Comparison of ENCODE assay signal across 9 cellular contexts in genomic region chr1:10724052-10724494, GRCh38.
DNase-seq lines count a peak whose midpoint lies in the region; ATAC-seq, FAIRE-seq and TF ChIP-seq lines count a peak whose summit lies in the region.
"Had no signal": no experiment of that assay in that cellular context is flagged by ENCODE, and none has a peak within 500 bp of the region (broad histone marks: within the 10 kb centered on the region; RNA-seq: fewer than 3 reads in every experiment).

No MANE protein-coding gene starts in this region.

- DNase-seq in H54 (ENCODE audit: insufficient read length, low spot score), result peak; percentile 54
- peak; percentile 74 to 88 for DNase-seq in NCI-H524 (lab: John Stamatoyannopoulos, UW)
- peak; percentile 39 for DNase-seq in fibroblast of the aortic adventitia (ENCODE audit: low read depth)
- DNase-seq in gastrocnemius medialis, result peak; percentile 87 to 96
- no peak for DNase-seq in activated CD8-positive, alpha-beta memory T cell treated with anti-CD3 and anti-CD28 coated beads, Interleukin-2, amount 10 ng/mL, durations not matched to agents 7 days and 5 days

- peak overlapping the region; percentile 93 to 100 (median 98) for H3K27ac ChIP-seq in gastrocnemius medialis

- ATAC-seq in gastrocnemius medialis (peak; percentile 77 to 83), GM18873 (IDR thresholded peaks at IDR 0.05; ENCODE audit: low FRiP score, unreplicated experiment) (no peak), HG02763 (IDR thresholded peaks at IDR 0.05; ENCODE audit: unreplicated experiment) (no peak), GM19035 (IDR thresholded peaks at IDR 0.05; ENCODE audit: unreplicated experiment) (no peak)
- ATAC-seq in activated CD8-positive, alpha-beta memory T cell treated with anti-CD3 and anti-CD28 coated beads, Interleukin-2, amount 10 ng/mL, durations not matched to agents 7 days and 5 days, result no peak

- H3K9me3 ChIP-seq in gastrocnemius medialis, result no peaks in the 10 kb centered on the region

- intact Hi-C loops in gastrocnemius medialis (cut with DNase I; ENCODE audit: low total_unique reads), result loop anchor here (1.0 to 2.0 kb wide), 4 partner anchors 22 to 71 kb away; no protein-coding TSS in a partner anchor

- H3K4me3 ChIP-seq in fibroblast of the aortic adventitia (ENCODE audit: low read depth, low read length) (no peak overlapping the region), gastrocnemius medialis (peak overlapping the region in 2 of 4 donors; percentile 3 to 6)

- H3K4me1 Mint-ChIP-seq in activated CD8-positive, alpha-beta memory T cell treated with anti-CD3 and anti-CD28 coated beads, Interleukin-2, amount 10 ng/mL, durations not matched to agents 7 days and 5 days, result no peaks in the 10 kb centered on the region

- H3K9me3 Mint-ChIP-seq in activated CD8-positive, alpha-beta memory T cell treated with anti-CD3 and anti-CD28 coated beads, Interleukin-2, amount 10 ng/mL, durations not matched to agents 7 days and 5 days (ENCODE audit: low read depth), result no peaks in the 10 kb centered on the region

- no peak for TF ChIP-seq POLR2A in H54 (IDR thresholded peaks at IDR 0.05; ENCODE audit: low read depth, low read length)
- TF ChIP-seq POLR2A in gastrocnemius medialis (IDR thresholded peaks at IDR 0.05), result peak; percentile 76 to 79

- H3K4me1 ChIP-seq in gastrocnemius medialis, result peaks cover 57 to 81% of the 10 kb centered on the region in 2 donors

- H3K27me3 ChIP-seq in gastrocnemius medialis, result no peaks in the 10 kb centered on the region

- H3K27me3 Mint-ChIP-seq in activated CD8-positive, alpha-beta memory T cell treated with anti-CD3 and anti-CD28 coated beads, Interleukin-2, amount 10 ng/mL, durations not matched to agents 7 days and 5 days, result peaks cover 5% of the 10 kb centered on the region
- H3K27me3 Mint-ChIP-seq: activated naive CD8-positive, alpha-beta T cell had no signal

- H3K36me3 ChIP-seq in gastrocnemius medialis, result no peaks in the 10 kb centered on the region

- CTCF ChIA-PET in activated CD8-positive, alpha-beta memory T cell treated with anti-CD3 and anti-CD28 coated beads, Interleukin-2, amount 10 ng/mL, durations not matched to agents 7 days and 5 days (lab: Charles Lee), result no interaction called here

- no peak overlapping the region for H3K4me3 Mint-ChIP-seq in activated CD8-positive, alpha-beta memory T cell treated with anti-CD3 and anti-CD28 coated beads, Interleukin-2, amount 10 ng/mL, durations not matched to agents 7 days and 5 days
- H3K4me3 Mint-ChIP-seq: activated naive CD8-positive, alpha-beta T cell had no signal

- no peak overlapping the region for H3K27ac Mint-ChIP-seq in activated CD8-positive, alpha-beta memory T cell treated with anti-CD3 and anti-CD28 coated beads, Interleukin-2, amount 10 ng/mL, durations not matched to agents 7 days and 5 days
- H3K27ac Mint-ChIP-seq: activated naive CD8-positive, alpha-beta T cell had no signal

- in situ Hi-C loops in gastrocnemius medialis (cut with MboI; ENCODE audit: low sequenced_read_pairs in 4 of 4), result no loop called here

- peak; percentile 67 for FAIRE-seq in H54 (lab: Jason Lieb, UNC)

- TF ChIP-seq CTCF in fibroblast of the aortic adventitia (IDR thresholded peaks at IDR 0.05; ENCODE audit: insufficient read depth, low read length), result no peak
- TF ChIP-seq CTCF in gastrocnemius medialis (IDR thresholded peaks at IDR 0.05 in 4 of 5, conservative IDR thresholded peaks at IDR 0.05 in 1 of 5), result no peak

- H3K36me3 Mint-ChIP-seq in activated CD8-positive, alpha-beta memory T cell treated with anti-CD3 and anti-CD28 coated beads, Interleukin-2, amount 10 ng/mL, durations not matched to agents 7 days and 5 days, result no peaks in the 10 kb centered on the region
- H3K36me3 Mint-ChIP-seq: activated naive CD8-positive, alpha-beta T cell had no signal

Comparison
In these comparisons a context has a peak if more than half of its experiments do, and no peak if none do; other contexts are left out.
1. ATAC-seq: peak in gastrocnemius medialis (2 of 2); none in GM18873 (single experiment), HG02763 (single experiment), GM19035 (single experiment) and activated CD8-positive, alpha-beta memory T cell treated with anti-CD3 and anti-CD28 coated beads, Interleukin-2, amount 10 ng/mL, durations not matched to agents 7 days and 5 days (single experiment).